15 cellular contexts compared by ENCODE assay signal in the genomic region with DNA sequence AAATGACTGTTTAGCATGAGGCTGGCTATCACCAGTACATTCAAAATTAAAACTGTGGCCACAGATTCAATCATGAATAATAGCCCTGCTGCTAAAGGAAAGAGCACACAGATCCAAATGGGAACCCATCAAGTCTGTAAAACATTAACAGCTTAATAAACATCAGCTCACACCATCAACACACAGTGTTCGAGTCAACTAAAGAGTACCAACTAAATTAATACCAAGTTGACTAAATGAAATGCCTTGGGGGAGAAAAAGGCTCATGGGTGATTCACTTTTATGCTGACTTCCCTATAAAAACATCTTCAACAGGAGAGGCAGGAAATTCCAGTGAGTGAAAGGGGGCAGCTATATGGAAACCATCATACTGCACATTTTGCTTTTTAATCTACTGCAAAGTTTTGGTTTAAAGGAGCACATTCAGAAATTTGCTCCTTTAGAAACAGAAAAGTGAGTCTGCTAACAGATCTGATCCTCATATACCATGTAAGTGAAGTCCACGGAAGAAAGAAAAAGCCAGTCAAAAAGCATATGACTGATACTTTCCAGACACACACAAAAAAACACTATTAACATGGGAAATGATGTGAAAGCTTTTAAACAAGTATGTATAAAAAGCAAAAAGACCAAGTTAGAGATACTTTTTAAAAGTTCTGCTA. TPM values are rescaled to one million over a fixed set of nuclear protein-coding genes. Genes with fewer than 3 reads are reported as not detected.
DNase-seq lines count a peak whose midpoint lies in the region; ATAC-seq, FAIRE-seq and TF ChIP-seq lines count a peak whose summit lies in the region.
"Had no signal": no experiment of that assay in that cellular context is flagged by ENCODE, and none has a peak within 500 bp of the region (broad histone marks: within the 10 kb centered on the region; RNA-seq: fewer than 3 reads in every experiment).

No MANE protein-coding gene starts in this region.

- H3K9ac ChIP-seq in HepG2 (ENCODE audit: insufficient read depth, low read depth, low read length), result no peak overlapping the region

- no peaks in the 10 kb centered on the region for H3K27me3 ChIP-seq in HepG2 (ENCODE audit: control insufficient read depth in 1 of 2, insufficient read depth in 2 of 2, low read length in 2 of 2)

- no peaks in the 10 kb centered on the region for H3K9me3 Mint-ChIP-seq in chondrocyte (ENCODE audit: low read depth)
- H3K9me3 Mint-ChIP-seq: activated naive CD4-positive, alpha-beta T cell treated with anti-CD3 and anti-CD28 coated beads, Interleukin-2, amount 10 ng/mL, durations not matched to agents 7 days and 5 days had no signal

- in situ Hi-C loops in ACHN (cut with HindIII; ENCODE audit: low pct_ligation_motif_present, low pct_unique_long_range_greater_than_20kb, low sequenced_read_pairs) (no loop called here), HepG2 (cut with HindIII; ENCODE audit: extremely low pct_ligation_motif_present, low pct_unique_long_range_greater_than_20kb) (no loop called here)

- POLR2A ChIA-PET in HepG2 (lab: Yijun Ruan, JAX), result interaction anchor here (0.8 to 2.4 kb wide), 5 partner anchors 8 to 81 kb away, joined by 3 to 17 read pairs (median 6); partner anchors contain the start of gene LGR4

- H3K27ac Mint-ChIP-seq in chondrocyte (ENCODE audit: unreplicated experiment), result peak overlapping the region; percentile 84
- H3K27ac Mint-ChIP-seq: activated naive CD4-positive, alpha-beta T cell treated with anti-CD3 and anti-CD28 coated beads, Interleukin-2, amount 10 ng/mL, durations not matched to agents 7 days and 5 days; B cell had no signal

- FAIRE-seq in HepG2 (lab: Jason Lieb, UNC) (no peak), frontal cortex (lab: Jason Lieb, UNC) (no peak)

- CTCF ChIA-PET in HepG2 (lab: Yijun Ruan, JAX; ENCODE audit: low intra/inter-chr PET ratio, low total read pairs), result no interaction called here

- peak overlapping the region; percentile 33 for H3K4me3 Mint-ChIP-seq in chondrocyte (ENCODE audit: unreplicated experiment)
- H3K4me3 Mint-ChIP-seq: activated naive CD4-positive, alpha-beta T cell treated with anti-CD3 and anti-CD28 coated beads, Interleukin-2, amount 10 ng/mL, durations not matched to agents 7 days and 5 days; B cell had no signal

- TF ChIP-seq EP300 in HepG2 (IDR thresholded peaks at IDR 0.05; ENCODE audit: low read depth in 2 of 2, low read length in 2 of 2), result peak in 1 of 2 experiments; percentile 23; a peak in 1 of 4 replicates
- TF ChIP-seq EP300 in HepG2 (CRISPR knock-in tag; IDR thresholded peaks at IDR 0.05; ENCODE audit: borderline replicate concordance), result no peak

- no peaks in the 10 kb centered on the region for H3K36me3 Mint-ChIP-seq in chondrocyte (ENCODE audit: low read depth)
- H3K36me3 Mint-ChIP-seq: activated naive CD4-positive, alpha-beta T cell treated with anti-CD3 and anti-CD28 coated beads, Interleukin-2, amount 10 ng/mL, durations not matched to agents 7 days and 5 days had no signal

- no peaks in the 10 kb centered on the region for H3K9me3 ChIP-seq in HepG2 (ENCODE audit: low read length)

- peaks cover 83% of the 10 kb centered on the region for H3K4me1 Mint-ChIP-seq in chondrocyte (ENCODE audit: low read depth)
- H3K4me1 Mint-ChIP-seq: activated naive CD4-positive, alpha-beta T cell treated with anti-CD3 and anti-CD28 coated beads, Interleukin-2, amount 10 ng/mL, durations not matched to agents 7 days and 5 days; B cell had no signal

- BruUV-seq in HepG2 (replicated peaks; lab: Mats Ljungman, UMichigan), result no TSS peak

- no peaks in the 10 kb centered on the region for H3K27me3 Mint-ChIP-seq in chondrocyte (ENCODE audit: low read depth)
- H3K27me3 Mint-ChIP-seq: activated naive CD4-positive, alpha-beta T cell treated with anti-CD3 and anti-CD28 coated beads, Interleukin-2, amount 10 ng/mL, durations not matched to agents 7 days and 5 days had no signal

- TF ChIP-seq CTCF in chondrocyte (IDR thresholded peaks at IDR 0.05) (no peak), HepG2 (CRISPR knock-in tag; IDR thresholded peaks at IDR 0.05) (no peak)

- H3K36me3 ChIP-seq in HepG2 (replicated peaks in 1 of 2; ENCODE audit: control insufficient read depth in 1 of 2, insufficient read depth in 2 of 2, low read length in 2 of 2), result no peaks in the 10 kb centered on the region; a peak in 1 of 5 replicates

- H3K4me3 ChIP-seq in HepG2 (replicated peaks in 1 of 3; ENCODE audit: insufficient read depth in 1 of 3, low read depth in 2 of 3, low read length in 3 of 3), result peak overlapping the region in 1 of 3 experiments; percentile 23; a peak in 1 of 6 replicates

- no peak for TF ChIP-seq POLR2A in HepG2 (IDR thresholded peaks at IDR 0.05; ENCODE audit: insufficient read depth in 1 of 2, low read depth in 2 of 2, low read length in 2 of 2)

- intact Hi-C loops in HepG2 (cut with micrococcal nuclease; ENCODE audit: unreplicated experiment), result no loop called here
- intact Hi-C loops in sciatic nerve (cut with DNase I), result loop anchor here (10.0 kb wide), 1 partner anchor 1121 kb away; the partner anchor contains the start of gene ANO3

- H2AFZ ChIP-seq in HepG2 (ENCODE audit: low read length), result no peak overlapping the region

- H3K4me2 ChIP-seq in HepG2 (ENCODE audit: low read depth, low read length), result peak overlapping the region; percentile 36

- H3K79me2 ChIP-seq in HepG2 (ENCODE audit: insufficient read depth, low read length), result peaks cover 98% of the 10 kb centered on the region

- peaks cover 27% of the 10 kb centered on the region for H4K20me1 ChIP-seq in HepG2 (ENCODE audit: insufficient read depth, low read length)

- ATAC-seq in HepG2, result peak; percentile 52
- ATAC-seq in sciatic nerve, result no peak

- 25% methylated on average over 2 of the region's 2 CpGs for WGBS in HepG2 (ENCODE audit: low lambda C conversion rate)

- DNase-seq in ACHN (peak; percentile 24), LoVo (ENCODE audit: low spot score) (peak; percentile 55), chondrocyte (ENCODE audit: low spot score) (no peak), HepG2 (ENCODE audit: low spot score) (peak; percentile 55), sciatic nerve (ENCODE audit: low spot score) (no peak), frontal cortex (ENCODE audit: low spot score in 2 of 2) (no peak), SK-N-DZ (ENCODE audit: low spot score) (no peak)
- DNase-seq in activated CD8-positive, alpha-beta memory T cell treated with anti-CD3 and anti-CD28 coated beads, Interleukin-2, amount 50 U/mL, for 48 hours, result no peak
- DNase-seq: activated CD4-positive, alpha-beta T cell treated with anti-CD3 and anti-CD28 coated beads for 4 hours; activated naive CD4-positive, alpha-beta T cell treated with anti-CD3 and anti-CD28 coated beads, Interleukin-2, amount 10 ng/mL, durations not matched to agents 7 days and 5 days; effector CD4-positive, alpha-beta T cell; NCI-H446 treated with DMSO at 0.1 percent for 48 hours; SHP77; stimulated activated CD4-positive, alpha-beta T cell treated with anti-CD3 and anti-CD28 coated beads, Interleukin-4, amount 100 ng/mL, for 24 hours had no signal

- TF ChIP-seq RAD21 in HepG2 (CRISPR knock-in tag; IDR thresholded peaks at IDR 0.05), result no peak

- peak overlapping the region; percentile 5 for H3K27ac ChIP-seq in HepG2 (ENCODE audit: extremely low read length, insufficient read depth, low read length)

- peaks cover 90% of the 10 kb centered on the region for H3K4me1 ChIP-seq in HepG2 (ENCODE audit: insufficient read depth, low read length)

RNA-seq across cellular contexts. Expression of gene LGR4, which starts 16.3 kb away (rescaled TPM):
- 34.2 to 69.6 TPM (median 36.2 TPM) in 3 replicates for total RNA-seq in chondrocyte
- 51.4 and 68.7 TPM in 2 replicates for total RNA-seq in HepG2 (2016; rRNA removed; fragmentation: Illumina TruSeq; extraction: Trizol)
- total RNA-seq in HepG2 (2016; cell fraction: cytosol; rRNA removed; fragmentation: Illumina TruSeq; extraction: Trizol; ENCODE audit: low read depth), result 8.1 and 10.5 TPM in 2 replicates
- total RNA-seq in HepG2 (2016; cell fraction: insoluble cytoplasmic fraction; rRNA removed; fragmentation: Illumina TruSeq; extraction: Trizol), result 51.6 and 65.3 TPM in 2 replicates
- total RNA-seq in HepG2 (2016; cell fraction: membrane; rRNA removed; fragmentation: Illumina TruSeq; extraction: Trizol), result 23.6 and 26.4 TPM in 2 replicates
- 111 and 112 TPM in 2 replicates for total RNA-seq in HepG2 (2016; cell fraction: nucleus; rRNA removed; fragmentation: Illumina TruSeq; extraction: Trizol)
- 42.1 and 43.8 TPM in 2 replicates for polyA plus RNA-seq in HepG2 (2011; rRNA removed)
- 21.7 and 35.6 TPM in 2 replicates for polyA plus RNA-seq in HepG2 (2011; cell fraction: cytosol; rRNA removed)
- 35.4 and 41.4 TPM in 2 replicates for polyA plus RNA-seq in HepG2 (2011; cell fraction: nucleus; rRNA removed)
- polyA plus RNA-seq in HepG2 (2012), result 45.1 and 63.2 TPM in 2 replicates
- polyA plus RNA-seq in HepG2 (2016; cell fraction: cytosol; fragmentation: Illumina TruSeq; extraction: Trizol; ENCODE audit: low read depth), result 1.6 TPM in 2 replicates
- 39.9 and 43.3 TPM in 2 replicates for polyA plus RNA-seq in HepG2 (2016; cell fraction: insoluble cytoplasmic fraction; fragmentation: Illumina TruSeq; extraction: Trizol; ENCODE audit: low read depth)
- polyA plus RNA-seq in HepG2 (2016; cell fraction: membrane; fragmentation: Illumina TruSeq; extraction: Trizol; ENCODE audit: low read depth), result 7.6 and 7.9 TPM in 2 replicates
- polyA plus RNA-seq in HepG2 (2016; cell fraction: nucleus; fragmentation: Illumina TruSeq; extraction: Trizol; ENCODE audit: insufficient read depth, low read depth), result 106 and 117 TPM in 2 replicates
- 187 and 243 TPM in 2 replicates for polyA minus RNA-seq in HepG2 (2011; rRNA and poly(A)+ RNA removed; ENCODE audit: low replicate concordance)
- polyA minus RNA-seq in HepG2 (2011; cell fraction: cytosol; rRNA and poly(A)+ RNA removed), result 60.2 and 70.2 TPM in 2 replicates
- polyA minus RNA-seq in HepG2 (2011; cell fraction: nucleus; rRNA and poly(A)+ RNA removed), result 201 and 210 TPM in 2 replicates
- total RNA-seq in sciatic nerve, result 16.8 TPM
- 17.1 TPM for total RNA-seq in frontal cortex
- polyA plus RNA-seq in SK-N-DZ (2014; cell fraction: cytosol; rRNA removed), result 14.2 and 18.5 TPM in 2 replicates
- polyA plus RNA-seq in SK-N-DZ (2014; cell fraction: nucleus; rRNA removed), result 23.9 and 26.1 TPM in 2 replicates

RNA-seq across cellular contexts. Expression of gene LIN7C, which starts 50.3 kb away (rescaled TPM):
- total RNA-seq in chondrocyte, result 18.1 to 20.4 TPM (median 18.6 TPM) in 3 replicates
- total RNA-seq in HepG2 (2016; rRNA removed; fragmentation: Illumina TruSeq; extraction: Trizol), result 37.2 and 65.8 TPM in 2 replicates
- 2.5 and 2.7 TPM in 2 replicates for total RNA-seq in HepG2 (2016; cell fraction: cytosol; rRNA removed; fragmentation: Illumina TruSeq; extraction: Trizol; ENCODE audit: low read depth)
- total RNA-seq in HepG2 (2016; cell fraction: insoluble cytoplasmic fraction; rRNA removed; fragmentation: Illumina TruSeq; extraction: Trizol), result 38.6 and 65.0 TPM in 2 replicates
- 15.9 and 19.0 TPM in 2 replicates for total RNA-seq in HepG2 (2016; cell fraction: membrane; rRNA removed; fragmentation: Illumina TruSeq; extraction: Trizol)
- total RNA-seq in HepG2 (2016; cell fraction: nucleus; rRNA removed; fragmentation: Illumina TruSeq; extraction: Trizol), result 24.0 and 25.6 TPM in 2 replicates
- polyA plus RNA-seq in HepG2 (2011; rRNA removed), result 12.7 and 14.8 TPM in 2 replicates
- 7.8 and 14.4 TPM in 2 replicates for polyA plus RNA-seq in HepG2 (2011; cell fraction: cytosol; rRNA removed)
- polyA plus RNA-seq in HepG2 (2011; cell fraction: nucleus; rRNA removed), result 4.2 and 7.4 TPM in 2 replicates
- polyA plus RNA-seq in HepG2 (2012), result 10.3 and 13.4 TPM in 2 replicates
- 0.89 and 0.90 TPM in 2 replicates for polyA plus RNA-seq in HepG2 (2016; cell fraction: cytosol; fragmentation: Illumina TruSeq; extraction: Trizol; ENCODE audit: low read depth)
- 27.1 and 30.5 TPM in 2 replicates for polyA plus RNA-seq in HepG2 (2016; cell fraction: insoluble cytoplasmic fraction; fragmentation: Illumina TruSeq; extraction: Trizol; ENCODE audit: low read depth)
- polyA plus RNA-seq in HepG2 (2016; cell fraction: membrane; fragmentation: Illumina TruSeq; extraction: Trizol; ENCODE audit: low read depth), result 4.4 and 4.8 TPM in 2 replicates
- polyA plus RNA-seq in HepG2 (2016; cell fraction: nucleus; fragmentation: Illumina TruSeq; extraction: Trizol; ENCODE audit: insufficient read depth, low read depth), result 17.5 and 19.5 TPM in 2 replicates
- 6.7 and 16.3 TPM in 2 replicates for polyA minus RNA-seq in HepG2 (2011; rRNA and poly(A)+ RNA removed; ENCODE audit: low replicate concordance)
- polyA minus RNA-seq in HepG2 (2011; cell fraction: cytosol; rRNA and poly(A)+ RNA removed), result 18.3 and 20.3 TPM in 2 replicates
- polyA minus RNA-seq in HepG2 (2011; cell fraction: nucleus; rRNA and poly(A)+ RNA removed), result 29.6 and 31.1 TPM in 2 replicates
- total RNA-seq in sciatic nerve, result 40.8 TPM
- total RNA-seq in frontal cortex, result 342 TPM
- 50.1 and 52.3 TPM in 2 replicates for polyA plus RNA-seq in SK-N-DZ (2014; cell fraction: cytosol; rRNA removed)
- 14.4 and 15.3 TPM in 2 replicates for polyA plus RNA-seq in SK-N-DZ (2014; cell fraction: nucleus; rRNA removed)

Comparison
In these comparisons a context has a peak if more than half of its experiments do, and no peak if none do; other contexts are left out.
1. DNase-seq: peak in ACHN (single experiment), LoVo (single experiment) and HepG2 (single experiment); none in chondrocyte (single experiment), activated CD8-positive, alpha-beta memory T cell treated with anti-CD3 and anti-CD28 coated beads, Interleukin-2, amount 50 U/mL, for 48 hours (single experiment), sciatic nerve (single experiment), frontal cortex (0 of 2) and SK-N-DZ (single experiment).